2 cellular contexts compared by ENCODE assay signal in the genomic region with DNA sequence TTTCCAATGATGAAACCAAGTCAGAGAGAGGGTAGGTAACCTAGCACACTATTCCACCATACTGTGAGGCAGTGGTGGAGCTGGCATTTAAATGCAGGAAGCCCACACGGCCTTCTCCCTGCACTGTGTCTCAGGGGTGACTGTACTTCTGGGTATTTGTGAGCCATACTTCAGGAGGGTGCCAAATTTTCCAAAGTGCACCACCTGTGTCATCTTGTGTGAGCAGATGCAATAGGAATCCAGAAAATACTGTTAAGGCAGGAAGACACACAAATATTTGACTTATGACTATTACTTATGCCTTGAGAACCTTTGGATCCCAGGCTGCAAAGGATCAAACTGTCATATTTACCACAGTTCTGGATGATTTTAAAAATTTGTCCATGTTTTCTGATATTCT.
TF ChIP-seq lines count a peak whose summit lies in the region.

No MANE protein-coding gene starts in this region.

TF ChIP-seq in liver, 16 proteins besides CTCF, POLR2A, EP300 and RAD21 (continued from another document):
- TF ChIP-seq, protein P1, sequence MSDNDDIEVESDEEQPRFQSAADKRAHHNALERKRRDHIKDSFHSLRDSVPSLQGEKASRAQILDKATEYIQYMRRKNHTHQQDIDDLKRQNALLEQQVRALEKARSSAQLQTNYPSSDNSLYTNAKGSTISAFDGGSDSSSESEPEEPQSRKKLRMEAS (IDR thresholded peaks at IDR 0.05) = no peak
- no peak for TF ChIP-seq JUND (IDR thresholded peaks at IDR 0.05)
- TF ChIP-seq SP1 (IDR thresholded peaks at IDR 0.05) = no peak
- TF ChIP-seq RXRA (IDR thresholded peaks at IDR 0.05) = no peak
- no peak for TF ChIP-seq FOXA2 (IDR thresholded peaks at IDR 0.05)
- TF ChIP-seq GABPA (IDR thresholded peaks at IDR 0.05 in 1 of 2, conservative IDR thresholded peaks at IDR 0.05 in 1 of 2) = no peak
- TF ChIP-seq YY1 (IDR thresholded peaks at IDR 0.05) = no peak
- no peak for TF ChIP-seq FOXA1 (IDR thresholded peaks at IDR 0.05)
- TF ChIP-seq EGR1 (IDR thresholded peaks at IDR 0.05; ENCODE audit: low read depth in 2 of 2) = no peak
- no peak for TF ChIP-seq HNF4A (conservative IDR thresholded peaks at IDR 0.05)
- TF ChIP-seq, protein P2, sequence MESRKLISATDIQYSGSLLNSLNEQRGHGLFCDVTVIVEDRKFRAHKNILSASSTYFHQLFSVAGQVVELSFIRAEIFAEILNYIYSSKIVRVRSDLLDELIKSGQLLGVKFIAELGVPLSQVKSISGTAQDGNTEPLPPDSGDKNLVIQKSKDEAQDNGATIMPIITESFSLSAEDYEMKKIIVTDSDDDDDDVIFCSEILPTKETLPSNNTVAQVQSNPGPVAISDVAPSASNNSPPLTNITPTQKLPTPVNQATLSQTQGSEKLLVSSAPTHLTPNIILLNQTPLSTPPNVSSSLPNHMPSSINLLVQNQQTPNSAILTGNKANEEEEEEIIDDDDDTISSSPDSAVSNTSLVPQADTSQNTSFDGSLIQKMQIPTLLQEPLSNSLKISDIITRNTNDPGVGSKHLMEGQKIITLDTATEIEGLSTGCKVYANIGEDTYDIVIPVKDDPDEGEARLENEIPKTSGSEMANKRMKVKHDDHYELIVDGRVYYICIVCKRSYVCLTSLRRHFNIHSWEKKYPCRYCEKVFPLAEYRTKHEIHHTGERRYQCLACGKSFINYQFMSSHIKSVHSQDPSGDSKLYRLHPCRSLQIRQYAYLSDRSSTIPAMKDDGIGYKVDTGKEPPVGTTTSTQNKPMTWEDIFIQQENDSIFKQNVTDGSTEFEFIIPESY (IDR thresholded peaks at IDR 0.05) = no peak
- TF ChIP-seq, protein P3, sequence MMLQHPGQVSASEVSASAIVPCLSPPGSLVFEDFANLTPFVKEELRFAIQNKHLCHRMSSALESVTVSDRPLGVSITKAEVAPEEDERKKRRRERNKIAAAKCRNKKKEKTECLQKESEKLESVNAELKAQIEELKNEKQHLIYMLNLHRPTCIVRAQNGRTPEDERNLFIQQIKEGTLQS (IDR thresholded peaks at IDR 0.05) = no peak
- TF ChIP-seq, protein P4, sequence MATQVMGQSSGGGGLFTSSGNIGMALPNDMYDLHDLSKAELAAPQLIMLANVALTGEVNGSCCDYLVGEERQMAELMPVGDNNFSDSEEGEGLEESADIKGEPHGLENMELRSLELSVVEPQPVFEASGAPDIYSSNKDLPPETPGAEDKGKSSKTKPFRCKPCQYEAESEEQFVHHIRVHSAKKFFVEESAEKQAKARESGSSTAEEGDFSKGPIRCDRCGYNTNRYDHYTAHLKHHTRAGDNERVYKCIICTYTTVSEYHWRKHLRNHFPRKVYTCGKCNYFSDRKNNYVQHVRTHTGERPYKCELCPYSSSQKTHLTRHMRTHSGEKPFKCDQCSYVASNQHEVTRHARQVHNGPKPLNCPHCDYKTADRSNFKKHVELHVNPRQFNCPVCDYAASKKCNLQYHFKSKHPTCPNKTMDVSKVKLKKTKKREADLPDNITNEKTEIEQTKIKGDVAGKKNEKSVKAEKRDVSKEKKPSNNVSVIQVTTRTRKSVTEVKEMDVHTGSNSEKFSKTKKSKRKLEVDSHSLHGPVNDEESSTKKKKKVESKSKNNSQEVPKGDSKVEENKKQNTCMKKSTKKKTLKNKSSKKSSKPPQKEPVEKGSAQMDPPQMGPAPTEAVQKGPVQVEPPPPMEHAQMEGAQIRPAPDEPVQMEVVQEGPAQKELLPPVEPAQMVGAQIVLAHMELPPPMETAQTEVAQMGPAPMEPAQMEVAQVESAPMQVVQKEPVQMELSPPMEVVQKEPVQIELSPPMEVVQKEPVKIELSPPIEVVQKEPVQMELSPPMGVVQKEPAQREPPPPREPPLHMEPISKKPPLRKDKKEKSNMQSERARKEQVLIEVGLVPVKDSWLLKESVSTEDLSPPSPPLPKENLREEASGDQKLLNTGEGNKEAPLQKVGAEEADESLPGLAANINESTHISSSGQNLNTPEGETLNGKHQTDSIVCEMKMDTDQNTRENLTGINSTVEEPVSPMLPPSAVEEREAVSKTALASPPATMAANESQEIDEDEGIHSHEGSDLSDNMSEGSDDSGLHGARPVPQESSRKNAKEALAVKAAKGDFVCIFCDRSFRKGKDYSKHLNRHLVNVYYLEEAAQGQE (IDR thresholded peaks at IDR 0.05) = no peak
- TF ChIP-seq NR2F2 (IDR thresholded peaks at IDR 0.05) = no peak
- TF ChIP-seq TAF1 (conservative IDR thresholded peaks at IDR 0.05) = no peak

TF ChIP-seq in HepG2, 621 proteins besides CTCF, POLR2A, EP300 and RAD21 (continued from another document):
- TF ChIP-seq ZNF766 (CRISPR knock-in tag; IDR thresholded peaks at IDR 0.05; ENCODE audit: borderline replicate concordance) (no peak), ZNF672 (CRISPR knock-in tag; IDR thresholded peaks at IDR 0.05) (no peak), ZIK1 (CRISPR knock-in tag; IDR thresholded peaks at IDR 0.05; ENCODE audit: borderline replicate concordance, low read depth) (no peak), ZNF34 (CRISPR knock-in tag; IDR thresholded peaks at IDR 0.05; ENCODE audit: borderline replicate concordance) (no peak), KLF6 (CRISPR knock-in tag; IDR thresholded peaks at IDR 0.05) (no peak), ZNF225 (CRISPR knock-in tag; IDR thresholded peaks at IDR 0.05) (no peak), TAF1 (CRISPR knock-in tag; IDR thresholded peaks at IDR 0.05) (no peak), ELF1 (CRISPR knock-in tag; IDR thresholded peaks at IDR 0.05) (no peak)
- TF ChIP-seq, protein P5, sequence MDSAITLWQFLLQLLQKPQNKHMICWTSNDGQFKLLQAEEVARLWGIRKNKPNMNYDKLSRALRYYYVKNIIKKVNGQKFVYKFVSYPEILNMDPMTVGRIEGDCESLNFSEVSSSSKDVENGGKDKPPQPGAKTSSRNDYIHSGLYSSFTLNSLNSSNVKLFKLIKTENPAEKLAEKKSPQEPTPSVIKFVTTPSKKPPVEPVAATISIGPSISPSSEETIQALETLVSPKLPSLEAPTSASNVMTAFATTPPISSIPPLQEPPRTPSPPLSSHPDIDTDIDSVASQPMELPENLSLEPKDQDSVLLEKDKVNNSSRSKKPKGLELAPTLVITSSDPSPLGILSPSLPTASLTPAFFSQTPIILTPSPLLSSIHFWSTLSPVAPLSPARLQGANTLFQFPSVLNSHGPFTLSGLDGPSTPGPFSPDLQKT (CRISPR knock-in tag; IDR thresholded peaks at IDR 0.05; ENCODE audit: borderline replicate concordance) = no peak
- TF ChIP-seq, protein P6, sequence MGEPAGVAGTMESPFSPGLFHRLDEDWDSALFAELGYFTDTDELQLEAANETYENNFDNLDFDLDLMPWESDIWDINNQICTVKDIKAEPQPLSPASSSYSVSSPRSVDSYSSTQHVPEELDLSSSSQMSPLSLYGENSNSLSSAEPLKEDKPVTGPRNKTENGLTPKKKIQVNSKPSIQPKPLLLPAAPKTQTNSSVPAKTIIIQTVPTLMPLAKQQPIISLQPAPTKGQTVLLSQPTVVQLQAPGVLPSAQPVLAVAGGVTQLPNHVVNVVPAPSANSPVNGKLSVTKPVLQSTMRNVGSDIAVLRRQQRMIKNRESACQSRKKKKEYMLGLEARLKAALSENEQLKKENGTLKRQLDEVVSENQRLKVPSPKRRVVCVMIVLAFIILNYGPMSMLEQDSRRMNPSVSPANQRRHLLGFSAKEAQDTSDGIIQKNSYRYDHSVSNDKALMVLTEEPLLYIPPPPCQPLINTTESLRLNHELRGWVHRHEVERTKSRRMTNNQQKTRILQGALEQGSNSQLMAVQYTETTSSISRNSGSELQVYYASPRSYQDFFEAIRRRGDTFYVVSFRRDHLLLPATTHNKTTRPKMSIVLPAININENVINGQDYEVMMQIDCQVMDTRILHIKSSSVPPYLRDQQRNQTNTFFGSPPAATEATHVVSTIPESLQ (CRISPR knock-in tag; conservative IDR thresholded peaks at IDR 0.05) = no peak
- TF ChIP-seq, protein P7, sequence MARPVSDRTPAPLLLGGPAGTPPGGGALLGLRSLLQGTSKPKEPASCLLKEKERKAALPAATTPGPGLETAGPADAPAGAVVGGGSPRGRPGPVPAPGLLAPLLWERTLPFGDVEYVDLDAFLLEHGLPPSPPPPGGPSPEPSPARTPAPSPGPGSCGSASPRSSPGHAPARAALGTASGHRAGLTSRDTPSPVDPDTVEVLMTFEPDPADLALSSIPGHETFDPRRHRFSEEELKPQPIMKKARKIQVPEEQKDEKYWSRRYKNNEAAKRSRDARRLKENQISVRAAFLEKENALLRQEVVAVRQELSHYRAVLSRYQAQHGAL (CRISPR knock-in tag; IDR thresholded peaks at IDR 0.05; ENCODE audit: not compliant biosample characterization) = no peak
- TF ChIP-seq, protein P8, sequence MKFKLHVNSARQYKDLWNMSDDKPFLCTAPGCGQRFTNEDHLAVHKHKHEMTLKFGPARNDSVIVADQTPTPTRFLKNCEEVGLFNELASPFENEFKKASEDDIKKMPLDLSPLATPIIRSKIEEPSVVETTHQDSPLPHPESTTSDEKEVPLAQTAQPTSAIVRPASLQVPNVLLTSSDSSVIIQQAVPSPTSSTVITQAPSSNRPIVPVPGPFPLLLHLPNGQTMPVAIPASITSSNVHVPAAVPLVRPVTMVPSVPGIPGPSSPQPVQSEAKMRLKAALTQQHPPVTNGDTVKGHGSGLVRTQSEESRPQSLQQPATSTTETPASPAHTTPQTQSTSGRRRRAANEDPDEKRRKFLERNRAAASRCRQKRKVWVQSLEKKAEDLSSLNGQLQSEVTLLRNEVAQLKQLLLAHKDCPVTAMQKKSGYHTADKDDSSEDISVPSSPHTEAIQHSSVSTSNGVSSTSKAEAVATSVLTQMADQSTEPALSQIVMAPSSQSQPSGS (CRISPR knock-in tag; IDR thresholded peaks at IDR 0.05) = no peak
TF ChIP-seq in HepG2: peak in this region for 0.
